1 cellular context compared by ENCODE assay signal in the genomic region with DNA sequence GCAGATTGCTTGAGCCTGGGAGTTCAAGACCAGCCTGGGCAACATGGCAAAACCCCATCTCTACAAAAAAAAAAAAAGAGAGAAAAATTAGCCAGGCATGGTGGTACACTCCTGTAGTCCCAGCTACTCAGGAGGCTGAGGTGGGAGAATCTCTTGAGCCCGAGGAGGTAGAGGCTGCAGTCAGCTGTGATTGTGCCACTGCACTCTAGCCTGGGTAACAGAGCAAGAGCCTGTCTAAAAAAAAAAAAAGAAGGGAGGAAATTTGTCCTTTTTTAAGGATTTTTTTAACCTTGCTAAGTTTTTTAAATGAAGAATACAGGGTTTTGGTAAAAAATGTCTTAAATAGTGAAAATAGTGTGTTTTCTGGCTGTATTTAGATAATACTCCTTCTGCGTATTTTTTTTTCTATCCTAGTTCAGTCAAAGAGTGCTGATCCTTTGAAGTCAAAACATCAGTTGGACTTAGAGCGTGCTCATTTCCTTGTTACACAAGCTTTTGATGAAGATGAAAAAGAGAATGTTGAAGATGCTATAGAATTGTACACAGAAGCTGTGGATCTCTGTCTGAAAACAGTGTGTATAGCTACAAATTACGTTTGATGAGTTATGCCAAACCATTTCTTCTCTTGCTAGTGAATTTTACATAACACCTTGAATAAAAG.
TF ChIP-seq lines count a peak whose summit lies in the region.

No MANE protein-coding gene starts in this region.

TF ChIP-seq in HepG2, 621 proteins besides CTCF, POLR2A, EP300 and RAD21:
- TF ChIP-seq RFX3 (CRISPR knock-in tag; IDR thresholded peaks at IDR 0.05) (no peak), TBX2 (CRISPR knock-in tag; IDR thresholded peaks at IDR 0.05; ENCODE audit: borderline replicate concordance) (no peak), TCF7 (IDR thresholded peaks at IDR 0.05; ENCODE audit: low read depth) (peak; percentile 66), ZNF136 (CRISPR knock-in tag; IDR thresholded peaks at IDR 0.05; ENCODE audit: low read depth) (no peak), MED8 (CRISPR knock-in tag; IDR thresholded peaks at IDR 0.05; ENCODE audit: insufficient replicate concordance) (no peak), JDP2 (CRISPR knock-in tag; IDR thresholded peaks at IDR 0.05; ENCODE audit: borderline replicate concordance) (no peak), HDAC2 (CRISPR knock-in tag; IDR thresholded peaks at IDR 0.05) (no peak), ZZZ3 (CRISPR knock-in tag; IDR thresholded peaks at IDR 0.05; ENCODE audit: borderline replicate concordance) (no peak), ZNF598 (CRISPR knock-in tag; IDR thresholded peaks at IDR 0.05; ENCODE audit: borderline replicate concordance) (no peak)
